ENCODE assay signal across 14 cellular contexts in genomic region chr11:7533199-7534029, GRCh38. TPM values are rescaled to one million over a fixed set of nuclear protein-coding genes. Genes with fewer than 3 reads are reported as not detected.
DNase-seq lines count a peak whose midpoint lies in the region; ATAC-seq and TF ChIP-seq lines count a peak whose summit lies in the region.
"Had no signal": no experiment of that assay in that cellular context is flagged by ENCODE, and none has a peak within 500 bp of the region (broad histone marks: within the 10 kb centered on the region; RNA-seq: fewer than 3 reads in every experiment).

No MANE protein-coding gene starts in this region.

- no peak for TF ChIP-seq CTCF in activated B cell treated with CpG ODN at 0.5 μM for 24 hours (IDR thresholded peaks at IDR 0.05)
- no peak for TF ChIP-seq CTCF in foreskin keratinocyte (conservative IDR thresholded peaks at IDR 0.05)

- no peaks in the 10 kb centered on the region for H3K27me3 Mint-ChIP-seq in activated B cell treated with CpG ODN at 0.5 μM for 24 hours
- H3K27me3 Mint-ChIP-seq: CD4-positive, alpha-beta T cell had no signal

- no peaks in the 10 kb centered on the region for H3K4me1 ChIP-seq in foreskin keratinocyte

- DNase-seq in activated B cell treated with CpG ODN at 0.5 μM for 24 hours: no peak
- DNase-seq in foreskin keratinocyte: no peak
- DNase-seq in amygdala (lab: John Stamatoyannopoulos, UW): no peak
- no peak for DNase-seq in SIG-M5 (lab: John Stamatoyannopoulos, UW)
- DNase-seq in activated CD4-positive, alpha-beta T cell treated with anti-CD3 and anti-CD28 coated beads for 4 hours: no peak
- DNase-seq: activated T-cell treated with anti-CD3 and anti-CD28 coated beads, Interleukin-2, amount 50 U/mL, for 1 hour; CD4-positive, alpha-beta T cell; HFFc6; mesenchymal stem cell had no signal

- peak overlapping the region; percentile 16 for H3K27ac Mint-ChIP-seq in activated B cell treated with CpG ODN at 0.5 μM for 24 hours
- H3K27ac Mint-ChIP-seq: CD4-positive, alpha-beta T cell; HFFc6 had no signal

- peak overlapping the region; percentile 62 for H3K4me3 Mint-ChIP-seq in activated B cell treated with CpG ODN at 0.5 μM for 24 hours
- H3K4me3 Mint-ChIP-seq: CD4-positive, alpha-beta T cell; HFFc6 had no signal

- H3K9me3 Mint-ChIP-seq in activated B cell treated with CpG ODN at 0.5 μM for 24 hours: no peaks in the 10 kb centered on the region
- H3K9me3 Mint-ChIP-seq: CD4-positive, alpha-beta T cell; HFFc6 had no signal

- ATAC-seq in GM18499 (IDR thresholded peaks at IDR 0.05; ENCODE audit: insufficient read depth, unreplicated experiment) (peak; percentile 5), GM21390 (IDR thresholded peaks at IDR 0.05; ENCODE audit: unreplicated experiment) (peak; percentile 38), HG03025 (IDR thresholded peaks at IDR 0.05; ENCODE audit: low FRiP score, unreplicated experiment) (peak; percentile 18), activated B cell treated with CpG ODN at 0.5 μM for 24 hours (ENCODE audit: low read depth) (peak; percentile 58), foreskin keratinocyte (no peak)

- H3K36me3 Mint-ChIP-seq in activated B cell treated with CpG ODN at 0.5 μM for 24 hours (ENCODE audit: low read depth): peaks cover 27% of the 10 kb centered on the region

- no peak overlapping the region for H3K27ac ChIP-seq in foreskin keratinocyte

- POLR2A ChIA-PET in activated B cell treated with CpG ODN at 0.5 μM for 24 hours (lab: Charles Lee): interaction anchor here (0.9 to 3.1 kb wide), 4 partner anchors 12 to 22 kb away, joined by 3 to 32 read pairs (median 10); partner anchors contain the start of gene PPFIBP2

- CTCF ChIA-PET in activated B cell treated with CpG ODN at 0.5 μM for 24 hours (lab: Charles Lee): interaction anchor here (1.2 to 1.4 kb wide), 3 partner anchors 8 to 20 kb away, joined by 3 to 5 read pairs (median 4); partner anchors contain the start of gene PPFIBP2

- peaks cover 84% of the 10 kb centered on the region for H3K4me1 Mint-ChIP-seq in activated B cell treated with CpG ODN at 0.5 μM for 24 hours

- intact Hi-C loops in activated B cell treated with CpG ODN at 0.5 μM for 24 hours (cut with micrococcal nuclease): loop anchor here (1.0 to 2.0 kb wide), 3 partner anchors 10 to 20 kb away; partner anchors contain the start of gene PPFIBP2

- H3K27me3 ChIP-seq in foreskin keratinocyte: peaks cover 3% of the 10 kb centered on the region
- H3K27me3 ChIP-seq: hepatocyte had no signal

RNA-seq across cellular contexts. Expression of gene PPFIBP2, which starts 19.6 kb away (rescaled TPM):
- total RNA-seq in activated B cell treated with CpG ODN at 0.5 μM for 24 hours: 109 and 112 TPM in 2 replicates
- 2.1 and 4.3 TPM in 2 replicates for total RNA-seq in foreskin keratinocyte
- 1.4 and 2.2 TPM in 2 replicates for polyA plus RNA-seq in foreskin keratinocyte

RNA-seq across cellular contexts. Expression of gene OLFML1, which starts 48.1 kb away (rescaled TPM):
- total RNA-seq in activated B cell treated with CpG ODN at 0.5 μM for 24 hours (not detected in 2 replicates), foreskin keratinocyte (not detected in 2 replicates)
- not detected in 2 replicates for polyA plus RNA-seq in foreskin keratinocyte
- total RNA-seq: CD4-positive, alpha-beta T cell; pulmonary artery endothelial cell had no signal

Comparison
In these comparisons a context has a peak if more than half of its experiments do, and no peak if none do; other contexts are left out.
1. RNA of gene PPFIBP2, which starts 19.6 kb away (total RNA-seq): 109 to 112 TPM in activated B cell treated with CpG ODN at 0.5 μM for 24 hours; 2.1 to 4.3 TPM in foreskin keratinocyte; every median in the first group is over 10 times any median in the second.